In genomic region chr7:27922907-27923306, GRCh38 we compare ENCODE assay signal across 12 cellular contexts.
DNase-seq lines count a peak whose midpoint lies in the region; ATAC-seq and TF ChIP-seq lines count a peak whose summit lies in the region.
"Had no signal": no experiment of that assay in that cellular context is flagged by ENCODE, and none has a peak within 500 bp of the region (broad histone marks: within the 10 kb centered on the region; RNA-seq: fewer than 3 reads in every experiment).

No MANE protein-coding gene starts in this region.

- no peaks in the 10 kb centered on the region for H3K9me3 ChIP-seq in OCI-LY1 (ENCODE audit: low read length)
- H3K9me3 ChIP-seq: testis had no signal

- no peaks in the 10 kb centered on the region for H3K36me3 Mint-ChIP-seq in stimulated activated effector memory CD8-positive, alpha-beta T cell treated with anti-CD3 and anti-CD28 coated beads, Interleukin-12 subunit alpha, Interleukin-12 subunit beta, amount 100 ng/mL, for 72 hours
- H3K36me3 Mint-ChIP-seq in activated CD8-positive, alpha-beta T cell treated with anti-CD3 and anti-CD28 coated beads, Interleukin-2, amount 10 ng/mL, durations not matched to agents 7 days and 5 days (ENCODE audit: low read depth) = no peaks in the 10 kb centered on the region

- H3K9me2 ChIP-seq in OCI-LY1 (ENCODE audit: low read depth, low read length) = no peaks in the 10 kb centered on the region

- H3K27me3 Mint-ChIP-seq in activated CD8-positive, alpha-beta T cell treated with anti-CD3 and anti-CD28 coated beads, Interleukin-2, amount 10 ng/mL, durations not matched to agents 7 days and 5 days (ENCODE audit: low read depth) = peaks cover 5% of the 10 kb centered on the region
- H3K27me3 Mint-ChIP-seq: activated CD4-positive, alpha-beta T cell treated with anti-CD3 and anti-CD28 coated beads, Interleukin-2, amount 10 ng/mL, durations not matched to agents 7 days and 5 days had no signal

- no peaks in the 10 kb centered on the region for H3K36me3 ChIP-seq in OCI-LY1 (ENCODE audit: insufficient read depth, low read length)

- H4K20me1 ChIP-seq in OCI-LY1 (ENCODE audit: insufficient read depth, low read length) = no peaks in the 10 kb centered on the region

- H3F3A ChIP-seq in OCI-LY1 (ENCODE audit: insufficient read depth, low read length) = no peaks in the 10 kb centered on the region

- H3K4me1 Mint-ChIP-seq in stimulated activated effector memory CD8-positive, alpha-beta T cell treated with anti-CD3 and anti-CD28 coated beads, Interleukin-12 subunit alpha, Interleukin-12 subunit beta, amount 100 ng/mL, for 72 hours = peaks cover 8% of the 10 kb centered on the region
- H3K4me1 Mint-ChIP-seq in activated CD8-positive, alpha-beta T cell treated with anti-CD3 and anti-CD28 coated beads, Interleukin-2, amount 10 ng/mL, durations not matched to agents 7 days and 5 days (ENCODE audit: low read depth) = peaks cover 5% of the 10 kb centered on the region

- ATAC-seq in HG02973 (IDR thresholded peaks at IDR 0.05; ENCODE audit: unreplicated experiment) = peak; percentile 56
- ATAC-seq in stimulated activated effector memory CD8-positive, alpha-beta T cell treated with anti-CD3 and anti-CD28 coated beads, Interleukin-12 subunit alpha, Interleukin-12 subunit beta, amount 100 ng/mL, for 72 hours = peak; percentile 42
- no peak for ATAC-seq in activated CD8-positive, alpha-beta T cell treated with anti-CD3 and anti-CD28 coated beads, Interleukin-2, amount 10 ng/mL, durations not matched to agents 7 days and 5 days
- ATAC-seq in HG02870 (IDR thresholded peaks at IDR 0.05; ENCODE audit: unreplicated experiment) = no peak

- POLR2A ChIA-PET in activated CD8-positive, alpha-beta T cell treated with anti-CD3 and anti-CD28 coated beads, Interleukin-2, amount 10 ng/mL, durations not matched to agents 7 days and 5 days (lab: Charles Lee) = no interaction called here

- H3K9me3 Mint-ChIP-seq in stimulated activated effector memory CD8-positive, alpha-beta T cell treated with anti-CD3 and anti-CD28 coated beads, Interleukin-12 subunit alpha, Interleukin-12 subunit beta, amount 100 ng/mL, for 72 hours = no peaks in the 10 kb centered on the region
- no peaks in the 10 kb centered on the region for H3K9me3 Mint-ChIP-seq in activated CD8-positive, alpha-beta T cell treated with anti-CD3 and anti-CD28 coated beads, Interleukin-2, amount 10 ng/mL, durations not matched to agents 7 days and 5 days (ENCODE audit: insufficient read depth)
- H3K9me3 Mint-ChIP-seq: activated CD4-positive, alpha-beta T cell treated with anti-CD3 and anti-CD28 coated beads, Interleukin-2, amount 10 ng/mL, durations not matched to agents 7 days and 5 days had no signal

- H3K27ac ChIP-seq in OCI-LY1 (ENCODE audit: low read depth, low read length, poor library complexity, severe bottlenecking) = peak overlapping the region; percentile 95
- H3K27ac ChIP-seq: 22Rv1, epithelial cell of prostate, testis had no signal

- DNase-seq in DMS 273 (lab: John Stamatoyannopoulos, UW; ENCODE audit: unreplicated experiment) (peak; percentile 61), DMS 273 treated with DMSO at 0.1 percent for 48 hours (lab: John Stamatoyannopoulos, UW) (no peak), DMS79 (lab: John Stamatoyannopoulos, UW) (no peak)
- DNase-seq in stimulated activated effector memory CD8-positive, alpha-beta T cell treated with anti-CD3 and anti-CD28 coated beads, Interleukin-12 subunit alpha, Interleukin-12 subunit beta, amount 100 ng/mL, for 72 hours (ENCODE audit: low spot score in 2 of 2) = no peak
- DNase-seq in activated CD8-positive, alpha-beta T cell treated with anti-CD3 and anti-CD28 coated beads, Interleukin-2, amount 10 ng/mL, durations not matched to agents 7 days and 5 days = no peak
- DNase-seq: activated CD4-positive, alpha-beta T cell treated with anti-CD3 and anti-CD28 coated beads, Interleukin-2, amount 10 ng/mL, durations not matched to agents 7 days and 5 days; testis had no signal

- no peak for TF ChIP-seq CTCF in OCI-LY1 (IDR thresholded peaks at IDR 0.05; ENCODE audit: low read length)

- CTCF ChIA-PET in activated CD8-positive, alpha-beta T cell treated with anti-CD3 and anti-CD28 coated beads, Interleukin-2, amount 10 ng/mL, durations not matched to agents 7 days and 5 days (lab: Charles Lee) = interaction anchor here (0.9 kb wide), 1 partner anchor 727 kb away, joined by 3 read pairs; no protein-coding TSS in a partner anchor

- peaks cover 82% of the 10 kb centered on the region for H3K4me1 ChIP-seq in OCI-LY1 (ENCODE audit: insufficient read depth, low read length, severe bottlenecking)

- peak overlapping the region; percentile 38 for H3K4me3 ChIP-seq in OCI-LY1 (ENCODE audit: low read depth, low read length, poor library complexity, severe bottlenecking)
- H3K4me3 ChIP-seq: testis had no signal

- no peak overlapping the region for H3K4me3 Mint-ChIP-seq in stimulated activated effector memory CD8-positive, alpha-beta T cell treated with anti-CD3 and anti-CD28 coated beads, Interleukin-12 subunit alpha, Interleukin-12 subunit beta, amount 100 ng/mL, for 72 hours
- H3K4me3 Mint-ChIP-seq in activated CD8-positive, alpha-beta T cell treated with anti-CD3 and anti-CD28 coated beads, Interleukin-2, amount 10 ng/mL, durations not matched to agents 7 days and 5 days = no peak overlapping the region
- H3K4me3 Mint-ChIP-seq: activated CD4-positive, alpha-beta T cell treated with anti-CD3 and anti-CD28 coated beads, Interleukin-2, amount 10 ng/mL, durations not matched to agents 7 days and 5 days had no signal

- peak overlapping the region; percentile 53; the same call in 1 of the 2 replicates for H3K9ac ChIP-seq in OCI-LY1 (ENCODE audit: low read length)

- H3K27me3 ChIP-seq in OCI-LY1 (ENCODE audit: insufficient read depth, low read length) = no peaks in the 10 kb centered on the region
- H3K27me3 ChIP-seq: testis had no signal

- H3K4me2 ChIP-seq in OCI-LY1 (ENCODE audit: low read length) = peak overlapping the region; percentile 70

- no peak overlapping the region for H3K27ac Mint-ChIP-seq in stimulated activated effector memory CD8-positive, alpha-beta T cell treated with anti-CD3 and anti-CD28 coated beads, Interleukin-12 subunit alpha, Interleukin-12 subunit beta, amount 100 ng/mL, for 72 hours
- no peak overlapping the region for H3K27ac Mint-ChIP-seq in activated CD8-positive, alpha-beta T cell treated with anti-CD3 and anti-CD28 coated beads, Interleukin-2, amount 10 ng/mL, durations not matched to agents 7 days and 5 days
- H3K27ac Mint-ChIP-seq: activated CD4-positive, alpha-beta T cell treated with anti-CD3 and anti-CD28 coated beads, Interleukin-2, amount 10 ng/mL, durations not matched to agents 7 days and 5 days had no signal

- no peaks in the 10 kb centered on the region for H3K79me2 ChIP-seq in OCI-LY1 (ENCODE audit: insufficient read depth, low read length)

- no peak overlapping the region for H2AFZ ChIP-seq in OCI-LY1 (ENCODE audit: low read length)

Comparison
In these comparisons a context has a peak if more than half of its experiments do, and no peak if none do; other contexts are left out.
1. ATAC-seq: peak in HG02973 (single experiment) and stimulated activated effector memory CD8-positive, alpha-beta T cell treated with anti-CD3 and anti-CD28 coated beads, Interleukin-12 subunit alpha, Interleukin-12 subunit beta, amount 100 ng/mL, for 72 hours (single experiment); none in activated CD8-positive, alpha-beta T cell treated with anti-CD3 and anti-CD28 coated beads, Interleukin-2, amount 10 ng/mL, durations not matched to agents 7 days and 5 days (single experiment) and HG02870 (single experiment).